ENCODE assay signal across 8 cellular contexts in the genomic region with DNA sequence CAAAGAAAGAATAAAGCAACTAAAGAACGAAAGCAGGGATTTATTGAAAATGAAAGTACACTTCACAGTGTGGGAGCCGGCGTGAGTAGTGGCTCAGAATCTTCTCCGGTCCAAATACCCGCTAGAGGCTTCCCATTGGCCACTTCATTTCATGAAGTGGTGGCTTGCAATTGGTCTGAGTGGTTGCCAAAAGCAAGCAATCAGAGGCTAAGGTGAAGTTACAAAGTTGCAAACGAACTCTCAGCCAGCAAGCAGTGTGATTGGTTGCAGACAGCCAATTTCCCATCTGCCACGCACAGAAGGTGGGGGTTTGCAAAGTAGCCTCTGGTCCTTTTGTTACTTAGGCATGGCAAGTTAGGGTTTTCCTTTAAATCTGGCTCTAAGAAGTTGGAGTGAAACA. TPM values are rescaled to one million over a fixed set of nuclear protein-coding genes. Genes with fewer than 3 reads are reported as not detected.
A peak's percentile ranks its signal among the peaks of the same experiment; 100 is the strongest.
DNase-seq lines count a peak whose midpoint lies in the region; ATAC-seq and TF ChIP-seq lines count a peak whose summit lies in the region.

No MANE protein-coding gene starts in this region.

- peak overlapping the region; percentile 5 for H3K9ac ChIP-seq in muscle layer of colon (ENCODE audit: low read length)

- no peak for TF ChIP-seq CTCF in breast epithelium (IDR thresholded peaks at IDR 0.05)

- no peaks in the 10 kb centered on the region for H3K27me3 ChIP-seq in breast epithelium
- H3K27me3 ChIP-seq in muscle layer of colon (ENCODE audit: control insufficient read depth in 1 of 2, insufficient read depth in 2 of 2, low read length in 2 of 2), result no peaks in the 10 kb centered on the region

- H3K27ac ChIP-seq in breast epithelium (peak overlapping the region; percentile 22 to 49), muscle layer of colon (ENCODE audit: low read depth, low read length) (peak overlapping the region; percentile 56)

- H3K36me3 ChIP-seq in breast epithelium (no peaks in the 10 kb centered on the region), muscle layer of colon (ENCODE audit: insufficient read depth, low read length) (no peaks in the 10 kb centered on the region)

- TF ChIP-seq POLR2A in breast epithelium (IDR thresholded peaks at IDR 0.05), result no peak

- intact Hi-C loops in breast epithelium (cut with DNase I; ENCODE audit: low total_unique reads), result no loop called here

- H3K4me1 ChIP-seq in breast epithelium (no peaks in the 10 kb centered on the region), muscle layer of colon (ENCODE audit: insufficient read depth, low read length) (no peaks in the 10 kb centered on the region)

- H3K4me3 ChIP-seq in breast epithelium, result peak overlapping the region; percentile 28 to 57 (median 47)
- H3K4me3 ChIP-seq in muscle layer of colon (ENCODE audit: low read depth in 1 of 2, low read length in 2 of 2), result peak overlapping the region; percentile 14 to 47

- DNase-seq in COLO829 (ENCODE audit: low spot score), result peak; percentile 73
- no peak for DNase-seq in breast epithelium (ENCODE audit: low spot score in 2 of 2)
- no peak for DNase-seq in DMS53 treated with DMSO at 0.1 percent for 48 hours (lab: John Stamatoyannopoulos, UW; ENCODE audit: unreplicated experiment)
- DNase-seq in stimulated activated naive CD4-positive, alpha-beta T cell treated with Interleukin-2 at 50 U/mL for 16 hours (lab: John Stamatoyannopoulos, UW), result no peak

- H3K9me3 ChIP-seq in breast epithelium (no peaks in the 10 kb centered on the region), muscle layer of colon (ENCODE audit: low read length) (no peaks in the 10 kb centered on the region)

- ATAC-seq in HG02943 (IDR thresholded peaks at IDR 0.05; ENCODE audit: low read depth, unreplicated experiment), result peak; percentile 59
- ATAC-seq in HG02610 (IDR thresholded peaks at IDR 0.05; ENCODE audit: unreplicated experiment), result no peak
- ATAC-seq in HG03432 (IDR thresholded peaks at IDR 0.05; ENCODE audit: unreplicated experiment), result no peak

RNA-seq across cellular contexts. Expression of a gene that starts 6.7 kb away (rescaled TPM):
- total RNA-seq in breast epithelium, result 10 to 100 TPM; 29.8 to 32.2 (median 30.2) TPM

RNA-seq across cellular contexts. Expression of a gene that starts 38.6 kb away (rescaled TPM):
- total RNA-seq in breast epithelium, result not detected
